Comparison of ENCODE assay signal across 8 cellular contexts in genomic region chr12:5689773-5690172, GRCh38.
"Had no signal": no experiment of that assay in that cellular context is flagged by ENCODE, and none has a peak within 500 bp of the region (broad histone marks: within the 10 kb centered on the region; RNA-seq: fewer than 3 reads in every experiment).

No MANE protein-coding gene starts in this region.

- DNase-seq: activated CD4-positive, alpha-beta memory T cell treated with anti-CD3 and anti-CD28 coated beads, Interleukin-2, amount 10 ng/mL, durations not matched to agents 7 days and 5 days; activated naive CD4-positive, alpha-beta T cell; activated T-cell treated with anti-CD3 and anti-CD28 coated beads, Interleukin-2, amount 50 U/mL, for 72 hours; esophagus squamous epithelium; foreskin fibroblast; heart right ventricle; stimulated activated CD4-positive, alpha-beta T cell treated with anti-CD3 and anti-CD28 coated beads, Interleukin-2, amount 100 ng/mL, for 48 hours; stimulated activated naive CD8-positive, alpha-beta T cell treated with anti-CD3 and anti-CD28 coated beads, Interleukin-15, Interleukin-2, amounts not matched to agents 100 U/mL and 50 U/mL, for 24 hours had no signal
